8 cellular contexts compared by ENCODE assay signal in genomic region chr1:117656202-117656641, GRCh38. TPM values are rescaled to one million over a fixed set of nuclear protein-coding genes. Genes with fewer than 3 reads are reported as not detected.
A peak's percentile ranks its signal among the peaks of the same experiment; 100 is the strongest.
DNase-seq lines count a peak whose midpoint lies in the region; ATAC-seq and TF ChIP-seq lines count a peak whose summit lies in the region.

No MANE protein-coding gene starts in this region.

- TF ChIP-seq CTCF in tibial artery (IDR thresholded peaks at IDR 0.05): no peak

- no peaks in the 10 kb centered on the region for H3K36me3 ChIP-seq in tibial artery

- no peak overlapping the region for H3K27ac ChIP-seq in tibial artery

- H3K4me1 ChIP-seq in tibial artery: peaks cover 0 to 17% (median 3%) of the 10 kb centered on the region in 4 donors

- ATAC-seq in GM18505 (IDR thresholded peaks at IDR 0.05; ENCODE audit: unreplicated experiment) (peak; percentile 38), HG03025 (IDR thresholded peaks at IDR 0.05; ENCODE audit: low FRiP score, unreplicated experiment) (peak; percentile 30), left colon (peak; percentile 24), left lobe of liver (no peak)

- DNase-seq in activated CD4-positive, alpha-beta T cell treated with anti-CD3 and anti-CD28 coated beads for 48 hours: peak; percentile 87
- DNase-seq in left colon (peak; percentile 55), NCI-H2196 (lab: John Stamatoyannopoulos, UW; ENCODE audit: unreplicated experiment) (no peak), tibial artery (no peak), left lobe of liver (ENCODE audit: low spot score) (no peak)
- peak; percentile 60 to 91 (median 78) for DNase-seq in stimulated activated naive CD4-positive, alpha-beta T cell (lab: John Stamatoyannopoulos, UW)

- H3K9me3 ChIP-seq in tibial artery: no peaks in the 10 kb centered on the region

- intact Hi-C loops in left colon (cut with DNase I, micrococcal nuclease): no loop called here
- intact Hi-C loops in tibial artery (cut with DNase I; ENCODE audit: low total_unique reads): no loop called here

- H3K27me3 ChIP-seq in tibial artery: no peaks in the 10 kb centered on the region

- peak; percentile 34 for TF ChIP-seq POLR2A in GM18505 (IDR thresholded peaks at IDR 0.05; ENCODE audit: borderline replicate concordance, extremely low read depth, insufficient read depth, insufficient read length)

- no peak overlapping the region for H3K4me3 ChIP-seq in tibial artery

RNA-seq across cellular contexts. Expression of gene TENT5C, which starts 50.4 kb away (rescaled TPM):
- total RNA-seq in left colon: 10 to 100 TPM; 30.7 to 45.6 TPM
- 2.4 TPM for total RNA-seq in left lobe of liver

Comparison
In these comparisons a context has a peak if more than half of its experiments do, and no peak if none do; other contexts are left out.
1. DNase-seq: peak in activated CD4-positive, alpha-beta T cell treated with anti-CD3 and anti-CD28 coated beads for 48 hours (single experiment), left colon (2 of 2) and stimulated activated naive CD4-positive, alpha-beta T cell (6 of 6); none in NCI-H2196 (single experiment), tibial artery (0 of 2) and left lobe of liver (single experiment).